In the genomic region with DNA sequence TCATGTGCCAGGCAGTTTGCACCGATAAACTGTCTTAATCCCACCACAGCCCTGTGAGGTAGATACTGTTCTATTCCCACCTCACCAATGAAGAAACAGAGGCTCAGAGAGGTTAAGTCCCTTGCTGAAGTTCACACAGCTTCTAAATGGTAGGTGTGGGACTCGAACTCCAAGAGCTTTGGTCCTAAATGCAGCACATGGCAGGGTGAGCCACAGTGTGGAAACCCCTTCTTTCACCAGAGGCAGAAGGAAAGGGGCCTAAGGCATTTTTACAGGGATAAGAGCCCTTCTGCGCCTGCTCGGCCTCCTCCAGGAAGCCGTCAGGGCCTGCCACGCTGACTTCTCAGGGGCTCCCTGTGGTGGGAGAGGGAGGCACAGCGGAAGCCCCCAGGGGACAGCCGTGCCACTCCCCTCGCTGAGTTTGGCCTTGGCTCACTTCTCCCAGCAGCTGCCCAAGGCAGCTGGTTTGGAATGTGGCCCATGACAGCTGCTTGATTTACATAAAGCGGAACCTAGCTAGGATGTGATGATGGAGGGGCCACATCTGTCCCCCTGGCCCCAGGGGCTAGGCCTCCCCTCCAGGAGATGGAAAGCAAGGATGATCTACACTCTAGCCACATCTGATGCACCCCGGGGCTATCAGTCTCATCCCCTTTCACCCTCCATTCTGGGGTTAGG, we compare ENCODE assay signal across 9 cellular contexts. TPM values are rescaled to one million over a fixed set of nuclear protein-coding genes. Genes with fewer than 3 reads are reported as not detected.
DNase-seq lines count a peak whose midpoint lies in the region; ATAC-seq, FAIRE-seq and TF ChIP-seq lines count a peak whose summit lies in the region.
"Had no signal": no experiment of that assay in that cellular context is flagged by ENCODE, and none has a peak within 500 bp of the region (broad histone marks: within the 10 kb centered on the region; RNA-seq: fewer than 3 reads in every experiment).

No MANE protein-coding gene starts in this region.

- in situ Hi-C loops in HAP-1 (cut with MboI; ENCODE audit: low sequenced_read_pairs) = no loop called here

- H3K4me3 Mint-ChIP-seq in activated CD4-positive, alpha-beta T cell treated with anti-CD3 and anti-CD28 coated beads for 36 hours = no peak overlapping the region
- H3K4me3 Mint-ChIP-seq in stimulated activated naive CD8-positive, alpha-beta T cell treated with anti-CD3 and anti-CD28 coated beads, Interleukin-15, amount 100 ng/mL, for 72 hours = peak overlapping the region; percentile 39 to 73

- FAIRE-seq in urothelium cell line (lab: Jason Lieb, UNC) (no peak), D721Med (lab: Jason Lieb, UNC) (no peak)
- FAIRE-seq: endometrium had no signal

- intact Hi-C loops in activated CD4-positive, alpha-beta T cell treated with anti-CD3 and anti-CD28 coated beads for 36 hours (cut with DNase I, micrococcal nuclease) = no loop called here
- intact Hi-C loops in ascending aorta (cut with DNase I) = loop anchor here (10.0 kb wide), 1 partner anchor 676 kb away; no protein-coding TSS in a partner anchor

- no peaks in the 10 kb centered on the region for H3K9me3 ChIP-seq in ascending aorta
- H3K9me3 ChIP-seq in HAP-1 = no peaks in the 10 kb centered on the region

- H3K4me1 ChIP-seq in ascending aorta (peaks cover 27 to 67% of the 10 kb centered on the region in 2 donors), HAP-1 (no peaks in the 10 kb centered on the region)

- H3K36me3 ChIP-seq in ascending aorta (no peaks in the 10 kb centered on the region), HAP-1 (replicated peaks) (no peaks in the 10 kb centered on the region)

- H3K9me3 Mint-ChIP-seq in activated CD4-positive, alpha-beta T cell treated with anti-CD3 and anti-CD28 coated beads for 36 hours (ENCODE audit: low read depth) = no peaks in the 10 kb centered on the region
- H3K9me3 Mint-ChIP-seq in stimulated activated naive CD8-positive, alpha-beta T cell treated with anti-CD3 and anti-CD28 coated beads, Interleukin-15, amount 100 ng/mL, for 72 hours = no peaks in the 10 kb centered on the region

- H3K27me3 ChIP-seq in ascending aorta (no peaks in the 10 kb centered on the region), HAP-1 (ENCODE audit: low read depth) (no peaks in the 10 kb centered on the region)

- ATAC-seq in activated CD4-positive, alpha-beta T cell treated with anti-CD3 and anti-CD28 coated beads for 36 hours = no peak
- peak; percentile 34 for ATAC-seq in HG03108 (IDR thresholded peaks at IDR 0.05; ENCODE audit: unreplicated experiment)
- no peak for ATAC-seq in stimulated activated naive CD8-positive, alpha-beta T cell treated with anti-CD3 and anti-CD28 coated beads, Interleukin-15, amount 100 ng/mL, for 72 hours

- H3K27me3 Mint-ChIP-seq in activated CD4-positive, alpha-beta T cell treated with anti-CD3 and anti-CD28 coated beads for 36 hours = no peaks in the 10 kb centered on the region
- H3K27me3 Mint-ChIP-seq in stimulated activated naive CD8-positive, alpha-beta T cell treated with anti-CD3 and anti-CD28 coated beads, Interleukin-15, amount 100 ng/mL, for 72 hours = no peaks in the 10 kb centered on the region

- H3K27ac Mint-ChIP-seq in activated CD4-positive, alpha-beta T cell treated with anti-CD3 and anti-CD28 coated beads for 36 hours = peak overlapping the region; percentile 78
- H3K27ac Mint-ChIP-seq in stimulated activated naive CD8-positive, alpha-beta T cell treated with anti-CD3 and anti-CD28 coated beads, Interleukin-15, amount 100 ng/mL, for 72 hours = peak overlapping the region; percentile 52 to 89

- H3K4me3 ChIP-seq in ascending aorta (no peak overlapping the region), HAP-1 (no peak overlapping the region)

- DNase-seq in activated CD4-positive, alpha-beta T cell treated with anti-CD3 and anti-CD28 coated beads for 36 hours = no peak
- no peak for DNase-seq in activated CD4-positive, alpha-beta T cell treated with anti-CD3 and anti-CD28 coated beads, Interleukin-2, amount 50 U/mL, for 48 hours
- DNase-seq in ascending aorta (ENCODE audit: low spot score in 2 of 2) (no peak), urothelium cell line (ENCODE audit: low spot score) (no peak), D721Med (ENCODE audit: insufficient read length, low spot score) (no peak), HAP-1 (ENCODE audit: low spot score in 2 of 2) (no peak)
- DNase-seq in stimulated activated naive CD8-positive, alpha-beta T cell treated with anti-CD3 and anti-CD28 coated beads, Interleukin-15, amount 100 ng/mL, for 72 hours = no peak

- H3K36me3 Mint-ChIP-seq in activated CD4-positive, alpha-beta T cell treated with anti-CD3 and anti-CD28 coated beads for 36 hours (ENCODE audit: low read depth) = peaks cover 50% of the 10 kb centered on the region

- TF ChIP-seq CTCF in ascending aorta (IDR thresholded peaks at IDR 0.05) (no peak), D721Med (IDR thresholded peaks at IDR 0.05; ENCODE audit: insufficient read depth, missing control alignments) (no peak)

- peaks cover 75% of the 10 kb centered on the region for H3K4me1 Mint-ChIP-seq in activated CD4-positive, alpha-beta T cell treated with anti-CD3 and anti-CD28 coated beads for 36 hours
- H3K4me1 Mint-ChIP-seq in stimulated activated naive CD8-positive, alpha-beta T cell treated with anti-CD3 and anti-CD28 coated beads, Interleukin-15, amount 100 ng/mL, for 72 hours = peaks cover 98% of the 10 kb centered on the region

- CTCF ChIA-PET in activated CD4-positive, alpha-beta T cell treated with anti-CD3 and anti-CD28 coated beads for 36 hours (lab: Charles Lee) = interaction anchor here (0.7 to 1.4 kb wide), 3 partner anchors 16 to 41 kb away, joined by 3 to 7 read pairs (median 4); no protein-coding TSS in a partner anchor

- peak overlapping the region; percentile 85 to 91 for H3K27ac ChIP-seq in ascending aorta

- POLR2A ChIA-PET in activated CD4-positive, alpha-beta T cell treated with anti-CD3 and anti-CD28 coated beads for 36 hours (lab: Charles Lee) = no interaction called here

RNA-seq across cellular contexts. Expression of a gene that starts 35.4 kb away (rescaled TPM):
- total RNA-seq in activated CD4-positive, alpha-beta T cell treated with anti-CD3 and anti-CD28 coated beads for 36 hours = 100 to 1,000 TPM; 239 to 272 TPM
- 28.3 TPM for total RNA-seq in ascending aorta
